ENCODE assay signal across 1 cellular context in genomic region chr6:150076196-150076893, GRCh38.
TF ChIP-seq lines count a peak whose summit lies in the region.

No MANE protein-coding gene starts in this region.

TF ChIP-seq in GM23338, 12 proteins besides CTCF, POLR2A, EP300 and RAD21 (continued from another document):
- TF ChIP-seq ZNF462 (CRISPR knock-in tag; IDR thresholded peaks at IDR 0.05), result no peak
